22 cellular contexts compared by ENCODE assay signal in the genomic region with DNA sequence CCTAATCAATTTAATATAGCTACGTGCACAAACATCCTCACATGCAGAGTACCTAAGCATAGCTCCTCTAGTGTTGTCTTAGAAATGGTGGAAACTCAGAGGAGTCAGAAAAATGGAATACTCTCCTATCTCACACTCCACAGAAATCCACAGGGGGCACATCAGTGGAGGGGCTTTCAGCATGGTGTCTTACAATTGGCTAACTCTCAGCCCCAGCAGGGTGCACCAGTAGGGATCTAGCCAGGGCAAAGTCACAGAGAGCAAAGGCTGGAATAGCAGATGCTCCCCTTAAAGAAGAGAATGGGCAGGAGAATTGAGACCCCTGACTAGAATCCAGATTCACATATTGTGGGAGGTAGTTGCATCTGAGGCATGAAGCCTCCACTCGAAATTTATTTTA.
"Had no signal": no experiment of that assay in that cellular context is flagged by ENCODE, and none has a peak within 500 bp of the region (broad histone marks: within the 10 kb centered on the region; RNA-seq: fewer than 3 reads in every experiment).

No MANE protein-coding gene starts in this region.

- H3K9me3 ChIP-seq: colonic mucosa, esophagus squamous epithelium, lower lobe of right lung, neutrophil, pancreas, right lobe of liver, thoracic aorta, tibial nerve, vagina had no signal

- H3K4me1 Mint-ChIP-seq: natural killer cell; stimulated activated naive B cell treated with anti-CD40 and anti-IgM and Interleukin-4, amounts not matched to agents 10 μg/mL and 1 μg/mL and 100 μg/mL, for 72 hours had no signal

- H3K36me3 Mint-ChIP-seq: natural killer cell; stimulated activated naive B cell treated with anti-CD40 and anti-IgM and Interleukin-4, amounts not matched to agents 10 μg/mL and 1 μg/mL and 100 μg/mL, for 72 hours had no signal

- H3K9me3 Mint-ChIP-seq: dendritic cell treated with granulocyte-macrophage colony-stimulating factor and Interleukin-4, amounts not matched to agents 40 ng/mL and 50 ng/mL, for 4 days; natural killer cell; stimulated activated naive CD8-positive, alpha-beta T cell treated with anti-CD3 and anti-CD28 coated beads, Interleukin-15, Interleukin-2, amounts not matched to agents 100 ng/mL and 50 ng/mL, for 24 hours had no signal

- H2AFZ ChIP-seq: hepatocyte had no signal

- DNase-seq: colonic mucosa; effector CD8-positive, alpha-beta T cell; erythroblast; esophagus squamous epithelium; foreskin melanocyte; head of caudate nucleus; left ventricle myocardium superior; lower lobe of right lung; natural killer cell; pancreas; right lobe of liver; small intestine; stimulated activated CD4-positive, alpha-beta T cell treated with anti-CD3 and anti-CD28 coated beads, Interleukin-15, amount 100 ng/mL, for 24 hours; stimulated activated CD4-positive, alpha-beta T cell treated with anti-CD3 and anti-CD28 coated beads, Interleukin-2, amount 100 ng/mL, for 48 hours; stimulated activated naive B cell treated with anti-CD40 and anti-IgM and Interleukin-4, amounts not matched to agents 10 μg/mL and 1 μg/mL and 100 μg/mL, for 72 hours had no signal

- H3K4me2 ChIP-seq: hepatocyte had no signal

- ATAC-seq: left ventricle myocardium superior; lower lobe of right lung; natural killer cell; pancreas; right lobe of liver; stimulated activated naive B cell treated with anti-CD40 and anti-IgM and Interleukin-4, amounts not matched to agents 10 μg/mL and 1 μg/mL and 100 μg/mL, for 72 hours had no signal

- H3K79me2 ChIP-seq: hepatocyte had no signal

- H3K27me3 ChIP-seq: colonic mucosa, esophagus squamous epithelium, hepatocyte, neutrophil, pancreas, right lobe of liver, tibial nerve, vagina had no signal

- H3K4me3 Mint-ChIP-seq: dendritic cell treated with granulocyte-macrophage colony-stimulating factor and Interleukin-4, amounts not matched to agents 40 ng/mL and 50 ng/mL, for 4 days; natural killer cell; stimulated activated naive B cell treated with anti-CD40 and anti-IgM and Interleukin-4, amounts not matched to agents 10 μg/mL and 1 μg/mL and 100 μg/mL, for 72 hours; stimulated activated naive CD8-positive, alpha-beta T cell treated with anti-CD3 and anti-CD28 coated beads, Interleukin-15, Interleukin-2, amounts not matched to agents 100 ng/mL and 50 ng/mL, for 24 hours had no signal

- H3K4me3 ChIP-seq: colonic mucosa, esophagus squamous epithelium, hepatocyte, lower lobe of right lung, pancreas, right lobe of liver, thoracic aorta, tibial nerve, vagina had no signal

- H3K27ac Mint-ChIP-seq: dendritic cell treated with granulocyte-macrophage colony-stimulating factor and Interleukin-4, amounts not matched to agents 40 ng/mL and 50 ng/mL, for 4 days; natural killer cell; stimulated activated naive B cell treated with anti-CD40 and anti-IgM and Interleukin-4, amounts not matched to agents 10 μg/mL and 1 μg/mL and 100 μg/mL, for 72 hours; stimulated activated naive CD8-positive, alpha-beta T cell treated with anti-CD3 and anti-CD28 coated beads, Interleukin-15, Interleukin-2, amounts not matched to agents 100 ng/mL and 50 ng/mL, for 24 hours had no signal

- H3K36me3 ChIP-seq: colonic mucosa, esophagus squamous epithelium, lower lobe of right lung, neutrophil, pancreas, right lobe of liver, thoracic aorta, tibial nerve, vagina had no signal

- H3K27ac ChIP-seq: colonic mucosa, esophagus squamous epithelium, hepatocyte, lower lobe of right lung, neutrophil, pancreas, right lobe of liver, thoracic aorta, tibial nerve, vagina had no signal

- H3K4me1 ChIP-seq: colonic mucosa, esophagus squamous epithelium, lower lobe of right lung, pancreas, tibial nerve, vagina had no signal
